In the genomic region with DNA sequence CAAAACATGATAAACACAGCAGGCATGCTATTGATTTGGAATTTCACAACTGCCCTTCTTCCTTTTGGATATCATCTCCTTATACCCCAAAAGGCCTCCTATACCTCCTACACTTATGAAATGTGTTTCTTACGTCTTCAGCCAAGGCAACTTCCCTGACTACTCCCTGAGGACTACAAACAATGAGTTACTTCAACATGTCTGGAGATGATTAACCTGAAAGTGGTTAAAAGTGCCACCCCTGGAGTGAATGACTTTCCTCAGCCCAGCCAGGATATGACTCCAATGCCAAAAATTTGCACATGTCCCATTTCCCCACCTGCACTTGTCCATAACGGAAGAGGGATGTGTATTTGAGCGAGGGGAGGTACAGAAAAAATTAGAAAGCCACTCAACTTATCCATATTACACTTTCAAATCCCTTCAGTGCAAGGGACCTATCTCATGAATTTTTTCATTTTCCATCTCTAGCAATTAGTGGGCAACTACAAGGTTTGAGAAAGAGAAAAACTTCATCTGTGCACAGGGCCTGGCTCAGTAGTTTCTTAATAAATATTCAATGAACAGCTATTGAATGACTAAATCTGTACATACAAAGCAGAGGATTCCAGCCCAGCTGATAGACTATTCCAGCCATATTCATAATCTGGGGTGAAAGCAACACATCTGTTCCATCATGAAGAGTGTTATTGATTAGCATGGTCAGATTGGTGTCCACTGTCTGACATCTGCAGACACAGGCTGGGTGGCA, we compare ENCODE assay signal across 20 cellular contexts. TPM values are rescaled to one million over a fixed set of nuclear protein-coding genes. Genes with fewer than 3 reads are reported as not detected.
DNase-seq lines count a peak whose midpoint lies in the region; ATAC-seq, FAIRE-seq and TF ChIP-seq lines count a peak whose summit lies in the region.
"Had no signal": no experiment of that assay in that cellular context is flagged by ENCODE, and none has a peak within 500 bp of the region (broad histone marks: within the 10 kb centered on the region; RNA-seq: fewer than 3 reads in every experiment).

No MANE protein-coding gene starts in this region.

- H3K4me3 ChIP-seq in SJSA1, result no peak overlapping the region
- H3K4me3 ChIP-seq in kidney epithelial cell (ENCODE audit: low read depth, low read length), result no peak overlapping the region
- H3K4me3 ChIP-seq: cardiac muscle cell, thoracic aorta had no signal

- no peak for ATAC-seq in HG02623 (IDR thresholded peaks at IDR 0.05; ENCODE audit: unreplicated experiment)
- ATAC-seq in GM21528 (IDR thresholded peaks at IDR 0.05; ENCODE audit: low FRiP score, unreplicated experiment), result no peak
- ATAC-seq: activated CD4-positive, CD25-positive, alpha-beta regulatory T cell treated with anti-CD3 and anti-CD28 coated beads, Interleukin-2, amount 50 U/mL, for 24 hours; naive thymus-derived CD4-positive, alpha-beta T cell; T-cell had no signal

- H3K27me3 ChIP-seq in SJSA1 (replicated peaks) (no peaks in the 10 kb centered on the region), kidney epithelial cell (ENCODE audit: control insufficient read depth, insufficient read depth, low read length) (no peaks in the 10 kb centered on the region)

- TF ChIP-seq CTCF in kidney epithelial cell (IDR thresholded peaks at IDR 0.05; ENCODE audit: insufficient read depth, low read length, poor library complexity, severe bottlenecking), result no peak
- TF ChIP-seq CTCF in GM13976 (IDR thresholded peaks at IDR 0.05; ENCODE audit: borderline replicate concordance, control extremely low read depth, extremely low read depth, insufficient read depth, missing control alignments), result no peak

- peaks cover 9% of the 10 kb centered on the region for H3K4me1 ChIP-seq in SJSA1 (replicated peaks)

- no peaks in the 10 kb centered on the region for H3K9me3 ChIP-seq in SJSA1 (replicated peaks)
- H3K9me3 ChIP-seq: thoracic aorta had no signal

- DNase-seq in H54 (ENCODE audit: insufficient read length, low spot score), result peak; percentile 16
- peak in 1 of 2 experiments; percentile 6 for DNase-seq in SJSA1 (ENCODE audit: low read depth in 1 of 2, low spot score in 2 of 2)
- peak; percentile 95 for DNase-seq in kidney epithelial cell (ENCODE audit: low read depth)
- peak; percentile 48 for DNase-seq in urothelium cell line (ENCODE audit: low spot score)
- DNase-seq in GM13976 (ENCODE audit: low spot score), result no peak
- DNase-seq: activated naive CD4-positive, alpha-beta T cell; CD8-positive, alpha-beta memory T cell; GOT3; Karpas-422; naive thymus-derived CD4-positive, alpha-beta T cell; NCI-H446; stimulated activated CD4-positive, alpha-beta T cell treated with anti-CD3 and anti-CD28 coated beads, Interleukin-1b, Interleukin-23, amount 100 ng/mL, for 48 hours; T-cell had no signal

- peak overlapping the region; percentile 26; the same call in 1 of the 2 replicates for H3K27ac ChIP-seq in SJSA1
- H3K27ac ChIP-seq: cardiac muscle cell, HL-60, thoracic aorta had no signal

- no peaks in the 10 kb centered on the region for H3K36me3 ChIP-seq in SJSA1
- no peaks in the 10 kb centered on the region for H3K36me3 ChIP-seq in kidney epithelial cell (ENCODE audit: control insufficient read depth, insufficient read depth, low read length)
- H3K36me3 ChIP-seq: cardiac muscle cell, thoracic aorta had no signal

- in situ Hi-C loops in GM13976 (cut with MboI; ENCODE audit: low sequenced_read_pairs, unreplicated experiment), result no loop called here

- TF ChIP-seq POLR2A in H54 (IDR thresholded peaks at IDR 0.05; ENCODE audit: low read depth, low read length), result no peak

- FAIRE-seq in H54 (lab: Jason Lieb, UNC), result peak; percentile 89
- FAIRE-seq in urothelium cell line (lab: Jason Lieb, UNC), result no peak
- FAIRE-seq: islet of Langerhans had no signal

RNA-seq across cellular contexts. Expression of a gene that starts 36.8 kb away (rescaled TPM):
- total RNA-seq in SJSA1 (2014; rRNA removed; shearing (Covaris generic)), result 5.3 and 5.5 TPM in 2 replicates
- total RNA-seq in kidney epithelial cell, result 1.3 and 1.4 TPM in 2 replicates
- total RNA-seq: CD8-positive, alpha-beta memory T cell; naive thymus-derived CD4-positive, alpha-beta T cell; T-cell; thoracic aorta had no signal
